ENCODE assay signal across 9 cellular contexts in the genomic region with DNA sequence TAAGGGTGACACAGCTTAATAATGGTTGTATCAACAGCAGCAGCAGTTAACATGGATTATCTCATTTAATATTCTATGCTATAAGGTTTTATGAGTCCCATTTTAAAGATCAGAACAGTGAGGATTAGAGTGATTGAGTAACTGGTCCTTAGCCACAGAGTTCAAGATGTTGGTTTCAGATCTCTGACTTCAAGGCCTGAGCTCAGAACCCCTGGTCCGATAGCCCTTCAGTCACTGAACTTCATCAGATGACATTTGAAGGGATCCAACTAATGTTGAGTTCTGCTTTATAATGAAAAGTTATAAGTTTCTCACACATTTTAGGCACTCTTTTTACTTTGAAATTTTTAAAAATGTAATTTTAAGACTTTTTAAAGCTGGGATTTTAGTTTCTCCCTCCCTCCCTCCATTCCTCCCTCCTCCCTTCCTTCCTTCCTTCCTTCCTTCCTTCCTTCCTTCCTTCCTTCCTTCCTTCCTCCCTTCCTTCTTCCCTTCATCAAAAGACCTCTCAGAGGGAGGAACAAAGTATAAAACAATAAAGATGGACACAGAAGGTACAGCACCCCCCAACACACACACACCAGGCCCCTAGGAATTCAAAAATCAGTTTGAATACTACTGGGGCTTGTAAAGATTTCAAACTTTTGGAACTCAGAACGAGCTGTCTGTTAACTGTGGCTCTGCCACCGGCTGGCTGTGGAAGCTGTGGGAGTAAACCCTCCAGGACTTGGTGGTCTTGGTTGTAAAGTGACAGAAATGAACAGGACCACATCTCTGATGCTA.
"Had no signal": no experiment of that assay in that cellular context is flagged by ENCODE, and none has a peak within 500 bp of the region (broad histone marks: within the 10 kb centered on the region; RNA-seq: fewer than 3 reads in every experiment).

No MANE protein-coding gene starts in this region.

- H3K4me3 ChIP-seq: GM23248, HAP-1 had no signal

- H3K4me2 ChIP-seq: KMS-11 had no signal

- H2AFZ ChIP-seq: GM23248 had no signal

- H3K27ac ChIP-seq: GM23248, HL-60, KMS-11 had no signal

- H3K9me3 ChIP-seq: HAP-1 had no signal

- ATAC-seq: HCT116, HepG2 had no signal

- DNase-seq: GM23248, GOT3, H7, KBM-7 had no signal

- H3K4me1 ChIP-seq: HAP-1 had no signal

- H3K36me3 ChIP-seq: HAP-1 had no signal

- H3K9ac ChIP-seq: GM23248, KMS-11 had no signal
